In genomic region chr9:2936221-2936620, GRCh38 we compare ENCODE assay signal across 23 cellular contexts.
"Had no signal": no experiment of that assay in that cellular context is flagged by ENCODE, and none has a peak within 500 bp of the region (broad histone marks: within the 10 kb centered on the region; RNA-seq: fewer than 3 reads in every experiment).

No MANE protein-coding gene starts in this region.

- H3K4me3 Mint-ChIP-seq: activated CD4-positive, alpha-beta T cell treated with anti-CD3 and anti-CD28 coated beads, Interleukin-2, amount 10 ng/mL, durations not matched to agents 24 days and 14 days; activated CD8-positive, alpha-beta T cell treated with anti-CD3 and anti-CD28 coated beads for 36 hours; activated naive CD8-positive, alpha-beta T cell treated with anti-CD3 and anti-CD28 coated beads for 36 hours; activated T-cell treated with anti-CD3 and anti-CD28 coated beads, Interleukin-2, amount 50 U/mL, for 72 hours; activated T-helper 17 cell treated with anti-CD3 and anti-CD28 coated beads, Interleukin-2, amount 50 U/mL, for 72 hours had no signal

- H3K27me3 Mint-ChIP-seq: activated CD4-positive, alpha-beta T cell treated with anti-CD3 and anti-CD28 coated beads, Interleukin-2, amount 10 ng/mL, durations not matched to agents 24 days and 14 days had no signal

- H3K27ac ChIP-seq: ascending aorta, SJCRH30, SK-N-MC had no signal

- ATAC-seq: activated CD8-positive, alpha-beta T cell treated with anti-CD3 and anti-CD28 coated beads for 36 hours; activated T-cell treated with anti-CD3 and anti-CD28 coated beads, Interleukin-2, amount 50 U/mL, for 72 hours; activated T-helper 17 cell treated with anti-CD3 and anti-CD28 coated beads, Interleukin-2, amount 50 U/mL, for 72 hours; Panc1 had no signal

- H3K4me1 Mint-ChIP-seq: activated CD4-positive, alpha-beta T cell treated with anti-CD3 and anti-CD28 coated beads, Interleukin-2, amount 10 ng/mL, durations not matched to agents 24 days and 14 days; activated naive CD8-positive, alpha-beta T cell treated with anti-CD3 and anti-CD28 coated beads for 36 hours; activated T-helper 17 cell treated with anti-CD3 and anti-CD28 coated beads, Interleukin-2, amount 50 U/mL, for 72 hours had no signal

- H3K9me3 Mint-ChIP-seq: activated CD4-positive, alpha-beta T cell treated with anti-CD3 and anti-CD28 coated beads, Interleukin-2, amount 10 ng/mL, durations not matched to agents 24 days and 14 days; activated CD8-positive, alpha-beta T cell treated with anti-CD3 and anti-CD28 coated beads for 36 hours; activated naive CD8-positive, alpha-beta T cell treated with anti-CD3 and anti-CD28 coated beads for 36 hours; activated T-cell treated with anti-CD3 and anti-CD28 coated beads, Interleukin-2, amount 50 U/mL, for 72 hours; activated T-helper 17 cell treated with anti-CD3 and anti-CD28 coated beads, Interleukin-2, amount 50 U/mL, for 72 hours had no signal

- H3K4me3 ChIP-seq: ascending aorta, SJCRH30, SK-N-MC had no signal

- H3K27ac Mint-ChIP-seq: activated CD4-positive, alpha-beta T cell treated with anti-CD3 and anti-CD28 coated beads, Interleukin-2, amount 10 ng/mL, durations not matched to agents 24 days and 14 days; activated CD8-positive, alpha-beta T cell treated with anti-CD3 and anti-CD28 coated beads for 36 hours; activated naive CD8-positive, alpha-beta T cell treated with anti-CD3 and anti-CD28 coated beads for 36 hours; activated T-cell treated with anti-CD3 and anti-CD28 coated beads, Interleukin-2, amount 50 U/mL, for 72 hours; activated T-helper 17 cell treated with anti-CD3 and anti-CD28 coated beads, Interleukin-2, amount 50 U/mL, for 72 hours had no signal

- DNase-seq: activated CD4-positive, alpha-beta T cell treated with anti-CD3 and anti-CD28 coated beads, Interleukin-2, amount 10 ng/mL, durations not matched to agents 24 days and 14 days; activated CD4-positive, alpha-beta T cell treated with anti-CD3 and anti-CD28 coated beads, Interleukin-2, amount 50 U/mL, for 4 hours; activated CD8-positive, alpha-beta T cell treated with anti-CD3 and anti-CD28 coated beads for 36 hours; activated effector memory CD4-positive, alpha-beta T cell treated with anti-CD3 and anti-CD28 coated beads, Interleukin-2, amount 50 U/mL, for 16 hours; activated naive CD4-positive, alpha-beta T cell; activated naive CD4-positive, alpha-beta T cell treated with anti-CD3 and anti-CD28 coated beads, Interleukin-2, amount 50 U/mL, for 16 hours; activated naive CD8-positive, alpha-beta T cell treated with anti-CD3 and anti-CD28 coated beads for 36 hours; activated T-cell treated with anti-CD3 and anti-CD28 coated beads, Interleukin-2, amount 50 U/mL, for 1 hour; activated T-cell treated with anti-CD3 and anti-CD28 coated beads, Interleukin-2, amount 50 U/mL, for 72 hours; amniotic stem cell; NCI-H1105; NCI-H1417 treated with DMSO at 0.1 percent for 48 hours; NCI-H187 treated with DMSO at 0.1 percent for 48 hours; NCI-H2081; NCI-H2171 treated with DMSO at 0.1 percent for 48 hours; NCI-H2227 treated with DMSO at 0.1 percent for 48 hours; NCI-H524 treated with DMSO at 0.1 percent for 48 hours; SHP77; SJCRH30 had no signal

- H3K36me3 ChIP-seq: ascending aorta, SJCRH30 had no signal

- H3K4me1 ChIP-seq: ascending aorta, SJCRH30 had no signal

- H3K9me3 ChIP-seq: ascending aorta, SJCRH30 had no signal

- H3K36me3 Mint-ChIP-seq: activated naive CD8-positive, alpha-beta T cell treated with anti-CD3 and anti-CD28 coated beads for 36 hours had no signal

- H3K27me3 ChIP-seq: ascending aorta, SJCRH30 had no signal
